Comparison of ENCODE assay signal across 25 cellular contexts in genomic region chr22:24920029-24920428, GRCh38. TPM values are rescaled to one million over a fixed set of nuclear protein-coding genes. Genes with fewer than 3 reads are reported as not detected.
DNase-seq lines count a peak whose midpoint lies in the region; ATAC-seq, FAIRE-seq and TF ChIP-seq lines count a peak whose summit lies in the region.
"Had no signal": no experiment of that assay in that cellular context is flagged by ENCODE, and none has a peak within 500 bp of the region (broad histone marks: within the 10 kb centered on the region; RNA-seq: fewer than 3 reads in every experiment).

No MANE protein-coding gene starts in this region.

- no peak for FAIRE-seq in A549 (lab: Jason Lieb, UNC)
- FAIRE-seq in HepG2 (lab: Jason Lieb, UNC): no peak
- FAIRE-seq in urothelium cell line (lab: Jason Lieb, UNC): peak; percentile 92
- FAIRE-seq: GM12891, GM19239 had no signal

- no peak for TF ChIP-seq POLR2A in A549 (IDR thresholded peaks at IDR 0.05; ENCODE audit: low read length)
- no peak for TF ChIP-seq POLR2A in HepG2 (IDR thresholded peaks at IDR 0.05; ENCODE audit: insufficient read depth in 1 of 2, low read depth in 2 of 2, low read length in 2 of 2)

- DNase-seq in A549 (ENCODE audit: low read depth in 1 of 2, low spot score in 1 of 2) (no peak), RPMI8226 (peak; percentile 18), HepG2 (ENCODE audit: low spot score) (no peak), urothelium cell line (ENCODE audit: low spot score) (no peak), NCI-H345 treated with DMSO at 0.1 percent for 48 hours (lab: John Stamatoyannopoulos, UW; ENCODE audit: unreplicated experiment) (no peak), NCI-H446 (lab: John Stamatoyannopoulos, UW) (no peak), NCI-H748 (lab: John Stamatoyannopoulos, UW; ENCODE audit: unreplicated experiment) (no peak)
- DNase-seq: BE2C; C1 segment of cervical spinal cord; CD4-positive, CD25-positive, alpha-beta regulatory T cell; CD8-positive, alpha-beta memory T cell; COR-L47; DMS 273 treated with DMSO at 0.1 percent for 48 hours; DMS53; DND-41; EL; GM23248; KBM-7 had no signal

- H2AFZ ChIP-seq in HepG2 (ENCODE audit: low read length): no peak overlapping the region
- H2AFZ ChIP-seq: GM23248 had no signal

- TF ChIP-seq EP300 in A549 (IDR thresholded peaks at IDR 0.05): no peak
- no peak for TF ChIP-seq EP300 in HepG2 (IDR thresholded peaks at IDR 0.05; ENCODE audit: low read depth in 2 of 2, low read length in 2 of 2)
- no peak for TF ChIP-seq EP300 in HepG2 (CRISPR knock-in tag; IDR thresholded peaks at IDR 0.05; ENCODE audit: borderline replicate concordance)

- 79% methylated on average over 4 of the region's 4 CpGs for WGBS in A549 (ENCODE audit: missing lambda C conversion rate)
- WGBS in HepG2 (ENCODE audit: low lambda C conversion rate): 15% methylated on average over 4 of the region's 4 CpGs

- in situ Hi-C loops in HepG2 (cut with HindIII; ENCODE audit: extremely low pct_ligation_motif_present, low pct_unique_long_range_greater_than_20kb): no loop called here

- TF ChIP-seq CTCF in A549 (IDR thresholded peaks at IDR 0.05) (no peak), HepG2 (CRISPR knock-in tag; IDR thresholded peaks at IDR 0.05) (no peak)

- no TSS peak for BruUV-seq in HepG2 (replicated peaks; lab: Mats Ljungman, UMichigan)

- H3K79me2 ChIP-seq in HepG2 (ENCODE audit: insufficient read depth, low read length): no peaks in the 10 kb centered on the region

- TF ChIP-seq RAD21 in A549 (conservative IDR thresholded peaks at IDR 0.05 in 1 of 2, IDR thresholded peaks at IDR 0.05 in 1 of 2): no peak
- no peak for TF ChIP-seq RAD21 in HepG2 (CRISPR knock-in tag; IDR thresholded peaks at IDR 0.05)

- H3K27me3 ChIP-seq in HepG2 (ENCODE audit: control insufficient read depth in 1 of 2, insufficient read depth in 2 of 2, low read length in 2 of 2): no peaks in the 10 kb centered on the region; a peak in 1 of 5 replicates
- H3K27me3 ChIP-seq: BE2C had no signal

- H3K4me3 ChIP-seq in A549 (no peak overlapping the region), HepG2 (replicated peaks in 1 of 3; ENCODE audit: insufficient read depth in 1 of 3, low read depth in 2 of 3, low read length in 3 of 3) (no peak overlapping the region)
- H3K4me3 ChIP-seq: GM23248, HAP-1 had no signal

- CTCF ChIA-PET in A549 (lab: Yijun Ruan, JAX): interaction anchor here (0.8 kb wide), 1 partner anchor 129 kb away, joined by 3 read pairs; no protein-coding TSS in a partner anchor
- CTCF ChIA-PET in HepG2 (lab: Yijun Ruan, JAX; ENCODE audit: low intra/inter-chr PET ratio, low total read pairs): no interaction called here

- no peak overlapping the region for H3K9ac ChIP-seq in HepG2 (ENCODE audit: insufficient read depth, low read depth, low read length)
- H3K9ac ChIP-seq: GM23248 had no signal

- POLR2A ChIA-PET in A549 (lab: Yijun Ruan, JAX): no interaction called here
- POLR2A ChIA-PET in HepG2 (lab: Yijun Ruan, JAX): no interaction called here

- H3K4me1 ChIP-seq in A549 (no peaks in the 10 kb centered on the region), HepG2 (ENCODE audit: insufficient read depth, low read length) (no peaks in the 10 kb centered on the region)
- H3K4me1 ChIP-seq: BE2C had no signal

- no peak for ATAC-seq in A549
- ATAC-seq in HepG2: no peak

- H3K27ac ChIP-seq in A549 (no peak overlapping the region), HepG2 (ENCODE audit: extremely low read length, insufficient read depth, low read length) (no peak overlapping the region)
- H3K27ac ChIP-seq: 22Rv1, GM23248 had no signal

- H3K9me3 ChIP-seq in A549: no peaks in the 10 kb centered on the region
- H3K9me3 ChIP-seq in HepG2 (ENCODE audit: low read length): no peaks in the 10 kb centered on the region
- H3K9me3 ChIP-seq: BE2C, HAP-1 had no signal

- H3K4me2 ChIP-seq in A549 (no peak overlapping the region), HepG2 (ENCODE audit: low read depth, low read length) (no peak overlapping the region)

- no peaks in the 10 kb centered on the region for H4K20me1 ChIP-seq in HepG2 (ENCODE audit: insufficient read depth, low read length)

- intact Hi-C loops in HepG2 (cut with micrococcal nuclease; ENCODE audit: unreplicated experiment): no loop called here

- H3K36me3 ChIP-seq in HepG2 (replicated peaks in 1 of 2; ENCODE audit: control insufficient read depth in 1 of 2, insufficient read depth in 2 of 2, low read length in 2 of 2): no peaks in the 10 kb centered on the region
- H3K36me3 ChIP-seq: HAP-1 had no signal

TF ChIP-seq in A549, 52 proteins besides CTCF, POLR2A, EP300 and RAD21:
- no peak for TF ChIP-seq PHF8 (IDR thresholded peaks at IDR 0.05; ENCODE audit: borderline replicate concordance, low read depth)
- peak; percentile 69 for TF ChIP-seq MAFK (IDR thresholded peaks at IDR 0.05; ENCODE audit: partially characterized antibody)
TF ChIP-seq in A549: peak in this region for 1.

TF ChIP-seq in HepG2, 621 proteins besides CTCF, POLR2A, EP300 and RAD21 (continues in another document):
- TF ChIP-seq HMG20B (CRISPR knock-in tag; conservative IDR thresholded peaks at IDR 0.05): no peak
- no peak for TF ChIP-seq ZNF747 (CRISPR knock-in tag; IDR thresholded peaks at IDR 0.05; ENCODE audit: borderline replicate concordance)
- TF ChIP-seq SNAPC2 (CRISPR knock-in tag; IDR thresholded peaks at IDR 0.05): no peak
- TF ChIP-seq, protein P1, sequence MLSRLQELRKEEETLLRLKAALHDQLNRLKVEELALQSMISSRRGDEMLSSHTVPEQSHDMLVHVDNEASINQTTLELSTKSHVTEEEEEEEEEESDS (CRISPR knock-in tag; IDR thresholded peaks at IDR 0.05; ENCODE audit: borderline replicate concordance): no peak

RNA-seq across cellular contexts. Expression of gene LHFPL7, which starts 26.5 kb away (rescaled TPM):
- not detected in 2 replicates for polyA plus RNA-seq in A549 (2011; rRNA removed)
- not detected in 2 replicates for polyA plus RNA-seq in A549 (2012; cell fraction: cytosol; rRNA removed)
- polyA plus RNA-seq in A549 (2012; cell fraction: nucleus; rRNA removed): not detected in 2 replicates
- not detected in 3 replicates for polyA plus RNA-seq in A549 (2017; fragmentation: RNase III; extraction: RNeasy Plus Mini Kit Qiagen cat#74134 plus additional on column Dnase treatment)
- not detected in 2 replicates for polyA minus RNA-seq in A549 (2011; rRNA and poly(A)+ RNA removed)
- total RNA-seq in HepG2 (2016; rRNA removed; fragmentation: Illumina TruSeq; extraction: Trizol): not detected in 2 replicates
- total RNA-seq in HepG2 (2016; cell fraction: cytosol; rRNA removed; fragmentation: Illumina TruSeq; extraction: Trizol; ENCODE audit: low read depth): not detected in 2 replicates
- not detected in 2 replicates for total RNA-seq in HepG2 (2016; cell fraction: insoluble cytoplasmic fraction; rRNA removed; fragmentation: Illumina TruSeq; extraction: Trizol)
- total RNA-seq in HepG2 (2016; cell fraction: membrane; rRNA removed; fragmentation: Illumina TruSeq; extraction: Trizol): not detected in 2 replicates
- total RNA-seq in HepG2 (2016; cell fraction: nucleus; rRNA removed; fragmentation: Illumina TruSeq; extraction: Trizol): not detected in 2 replicates
- polyA plus RNA-seq in HepG2 (2011; rRNA removed): not detected in 2 replicates
- polyA plus RNA-seq in HepG2 (2011; cell fraction: cytosol; rRNA removed): not detected in 2 replicates
- polyA plus RNA-seq in HepG2 (2011; cell fraction: nucleus; rRNA removed): not detected in 2 replicates
- polyA plus RNA-seq in HepG2 (2012): not detected in 2 replicates
- polyA plus RNA-seq in HepG2 (2016; cell fraction: cytosol; fragmentation: Illumina TruSeq; extraction: Trizol; ENCODE audit: low read depth): not detected in 2 replicates
- not detected in 2 replicates for polyA plus RNA-seq in HepG2 (2016; cell fraction: insoluble cytoplasmic fraction; fragmentation: Illumina TruSeq; extraction: Trizol; ENCODE audit: low read depth)
- polyA plus RNA-seq in HepG2 (2016; cell fraction: membrane; fragmentation: Illumina TruSeq; extraction: Trizol; ENCODE audit: low read depth): not detected in 2 replicates
- polyA plus RNA-seq in HepG2 (2016; cell fraction: nucleus; fragmentation: Illumina TruSeq; extraction: Trizol; ENCODE audit: insufficient read depth, low read depth): not detected in 2 replicates
- polyA minus RNA-seq in HepG2 (2011; rRNA and poly(A)+ RNA removed; ENCODE audit: low replicate concordance): not detected in 2 replicates
- not detected in 2 replicates for polyA minus RNA-seq in HepG2 (2011; cell fraction: cytosol; rRNA and poly(A)+ RNA removed)
- not detected in 2 replicates for polyA minus RNA-seq in HepG2 (2011; cell fraction: nucleus; rRNA and poly(A)+ RNA removed)
- total RNA-seq: CD4-positive, CD25-positive, alpha-beta regulatory T cell; CD8-positive, alpha-beta memory T cell; G401; GM23248; H4; HT-29 had no signal
- polyA plus RNA-seq: CD4-positive, CD25-positive, alpha-beta regulatory T cell; CD8-positive, alpha-beta memory T cell; GM23248 had no signal

RNA-seq across cellular contexts. Expression of gene KIAA1671, which starts 32.5 kb away (rescaled TPM):
- polyA plus RNA-seq in A549 (2011; rRNA removed) (7.9 and 8.8 TPM in 2 replicates), A549 (2017; fragmentation: RNase III; extraction: RNeasy Plus Mini Kit Qiagen cat#74134 plus additional on column Dnase treatment) (5.0 to 5.6 TPM (median 5.3 TPM) in 3 replicates), HepG2 (2011; rRNA removed) (13.6 and 13.7 TPM in 2 replicates)
- polyA plus RNA-seq in A549 (2012; cell fraction: cytosol; rRNA removed): 2.3 and 2.7 TPM in 2 replicates
- 4.4 and 6.0 TPM in 2 replicates for polyA plus RNA-seq in A549 (2012; cell fraction: nucleus; rRNA removed)
- 14.6 and 15.6 TPM in 2 replicates for polyA minus RNA-seq in A549 (2011; rRNA and poly(A)+ RNA removed)
- 12.0 and 13.5 TPM in 2 replicates for total RNA-seq in HepG2 (2016; rRNA removed; fragmentation: Illumina TruSeq; extraction: Trizol)
- total RNA-seq in HepG2 (2016; cell fraction: cytosol; rRNA removed; fragmentation: Illumina TruSeq; extraction: Trizol; ENCODE audit: low read depth): 1.2 and 1.5 TPM in 2 replicates
- total RNA-seq in HepG2 (2016; cell fraction: insoluble cytoplasmic fraction; rRNA removed; fragmentation: Illumina TruSeq; extraction: Trizol): 10.6 and 12.4 TPM in 2 replicates
- total RNA-seq in HepG2 (2016; cell fraction: membrane; rRNA removed; fragmentation: Illumina TruSeq; extraction: Trizol): 5.9 TPM in 2 replicates
- total RNA-seq in HepG2 (2016; cell fraction: nucleus; rRNA removed; fragmentation: Illumina TruSeq; extraction: Trizol): 18.9 and 21.9 TPM in 2 replicates
- polyA plus RNA-seq in HepG2 (2011; cell fraction: cytosol; rRNA removed): 6.1 and 8.9 TPM in 2 replicates
- polyA plus RNA-seq in HepG2 (2011; cell fraction: nucleus; rRNA removed): 14.1 and 14.4 TPM in 2 replicates
- polyA plus RNA-seq in HepG2 (2012): 8.2 and 9.7 TPM in 2 replicates
- 0.76 and 0.78 TPM in 2 replicates for polyA plus RNA-seq in HepG2 (2016; cell fraction: cytosol; fragmentation: Illumina TruSeq; extraction: Trizol; ENCODE audit: low read depth)
- polyA plus RNA-seq in HepG2 (2016; cell fraction: insoluble cytoplasmic fraction; fragmentation: Illumina TruSeq; extraction: Trizol; ENCODE audit: low read depth): 10.8 and 14.0 TPM in 2 replicates
- 2.0 and 2.7 TPM in 2 replicates for polyA plus RNA-seq in HepG2 (2016; cell fraction: membrane; fragmentation: Illumina TruSeq; extraction: Trizol; ENCODE audit: low read depth)
- 16.4 and 16.6 TPM in 2 replicates for polyA plus RNA-seq in HepG2 (2016; cell fraction: nucleus; fragmentation: Illumina TruSeq; extraction: Trizol; ENCODE audit: insufficient read depth, low read depth)
- 20.3 and 22.7 TPM in 2 replicates for polyA minus RNA-seq in HepG2 (2011; rRNA and poly(A)+ RNA removed; ENCODE audit: low replicate concordance)
- polyA minus RNA-seq in HepG2 (2011; cell fraction: cytosol; rRNA and poly(A)+ RNA removed): 12.7 and 14.7 TPM in 2 replicates
- 27.4 and 35.6 TPM in 2 replicates for polyA minus RNA-seq in HepG2 (2011; cell fraction: nucleus; rRNA and poly(A)+ RNA removed)

Comparison
In these comparisons a context has a peak if more than half of its experiments do, and no peak if none do; other contexts are left out.
1. Of the 38 proteins assayed by ChIP-seq in both HepG2 and A549: peak only in HepG2: none; only in A549: none; in both: MAFK; in neither: 37.